9 cellular contexts compared by ENCODE assay signal in the genomic region with DNA sequence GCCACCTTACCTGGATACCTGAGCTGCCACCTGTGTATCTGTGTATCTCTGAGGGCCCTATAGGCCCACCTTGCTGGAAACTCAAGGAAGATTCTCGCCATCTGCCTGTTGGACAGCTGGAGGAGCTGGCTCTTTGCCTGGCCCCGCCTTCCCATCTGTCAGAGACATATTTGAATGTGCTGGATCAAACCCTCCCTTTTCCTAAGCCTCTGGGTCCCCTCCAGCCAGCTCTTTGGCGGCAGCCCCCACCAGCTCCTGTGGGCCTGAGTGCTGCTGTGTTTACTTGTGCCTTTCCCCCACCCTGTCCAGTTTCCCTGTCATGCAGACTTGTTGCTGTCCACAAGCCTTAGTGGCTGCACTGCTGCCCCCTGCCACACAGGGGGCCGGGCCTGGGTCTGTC. TPM values are rescaled to one million over a fixed set of nuclear protein-coding genes. Genes with fewer than 3 reads are reported as not detected.
DNase-seq lines count a peak whose midpoint lies in the region; ATAC-seq and TF ChIP-seq lines count a peak whose summit lies in the region.
"Had no signal": no experiment of that assay in that cellular context is flagged by ENCODE, and none has a peak within 500 bp of the region (broad histone marks: within the 10 kb centered on the region; RNA-seq: fewer than 3 reads in every experiment).

No MANE protein-coding gene starts in this region.

- H3K4me3 ChIP-seq in esophagus muscularis mucosa (no peak overlapping the region), sigmoid colon (no peak overlapping the region)

- H3K27me3 ChIP-seq in esophagus muscularis mucosa (no peaks in the 10 kb centered on the region), sigmoid colon (no peaks in the 10 kb centered on the region)

- DNase-seq in DMS79 (lab: John Stamatoyannopoulos, UW) = peak; percentile 91
- peak; percentile 85 for DNase-seq in NCI-H510A treated with DMSO at 0.1 percent for 48 hours (lab: John Stamatoyannopoulos, UW)
- DNase-seq in esophagus muscularis mucosa (ENCODE audit: extremely low spot score) = no peak
- DNase-seq in sigmoid colon = peak; percentile 88
- DNase-seq in naive thymus-derived CD8-positive, alpha-beta T cell = no peak
- DNase-seq: T-helper 9 cell had no signal

- H3K27ac Mint-ChIP-seq in naive thymus-derived CD8-positive, alpha-beta T cell = peak overlapping the region in 3 of 10 donors; percentile 12 to 53 (median 25)

- no peak for TF ChIP-seq POLR2A in esophagus muscularis mucosa (IDR thresholded peaks at IDR 0.05; ENCODE audit: low read depth)
- no peak for TF ChIP-seq POLR2A in sigmoid colon (IDR thresholded peaks at IDR 0.05)

- no peak overlapping the region for H3K4me3 Mint-ChIP-seq in naive thymus-derived CD8-positive, alpha-beta T cell

- TF ChIP-seq EP300 in esophagus muscularis mucosa (IDR thresholded peaks at IDR 0.05) (no peak), sigmoid colon (IDR thresholded peaks at IDR 0.05) (no peak)

- peak overlapping the region; percentile 51 to 72 (median 66) for H3K27ac ChIP-seq in esophagus muscularis mucosa (replicated peaks in 1 of 4)
- H3K27ac ChIP-seq in sigmoid colon = peak overlapping the region; percentile 46 to 74 (median 70)

- no peaks in the 10 kb centered on the region for H3K9me3 Mint-ChIP-seq in naive thymus-derived CD8-positive, alpha-beta T cell

- H3K36me3 ChIP-seq in esophagus muscularis mucosa (peaks cover 5 to 81% (median 55%) of the 10 kb centered on the region in 4 donors), sigmoid colon (peaks cover 9 to 54% (median 21%) of the 10 kb centered on the region in 4 donors)

- intact Hi-C loops in esophagus muscularis mucosa (cut with DNase I) (no loop called here), sigmoid colon (cut with DNase I) (no loop called here)

- POLR2A ChIA-PET in naive thymus-derived CD8-positive, alpha-beta T cell (lab: Charles Lee) = no interaction called here

- no peaks in the 10 kb centered on the region for H3K9me3 ChIP-seq in esophagus muscularis mucosa
- H3K9me3 ChIP-seq in sigmoid colon = no peaks in the 10 kb centered on the region

- H3K27me3 Mint-ChIP-seq in naive thymus-derived CD8-positive, alpha-beta T cell = no peaks in the 10 kb centered on the region

- H3K4me1 ChIP-seq in esophagus muscularis mucosa (peaks cover 37 to 69% (median 51%) of the 10 kb centered on the region in 4 donors), sigmoid colon (peaks cover 0 to 40% (median 36%) of the 10 kb centered on the region in 4 donors)

- H3K4me1 Mint-ChIP-seq in naive thymus-derived CD8-positive, alpha-beta T cell = peaks cover 11 to 59% (median 37%) of the 10 kb centered on the region in 4 donors

- H3K36me3 Mint-ChIP-seq in naive thymus-derived CD8-positive, alpha-beta T cell = peaks cover 0 to 81% (median 14%) of the 10 kb centered on the region in 3 donors

- WGBS in esophagus muscularis mucosa = 22% methylated on average over 1 of the region's 4 CpGs
- 64 to 72% methylated on average over 4 of the region's 4 CpGs for whole genome bisulfite sequencing in sigmoid colon, 2 donors

- no peak for ATAC-seq in GM19467 (IDR thresholded peaks at IDR 0.05; ENCODE audit: unreplicated experiment)
- ATAC-seq in GM21515 (IDR thresholded peaks at IDR 0.05; ENCODE audit: unreplicated experiment) = no peak
- ATAC-seq in naive thymus-derived CD8-positive, alpha-beta T cell = no peak
- ATAC-seq in HG02588 (IDR thresholded peaks at IDR 0.05; ENCODE audit: unreplicated experiment) = no peak

- no peak for TF ChIP-seq CTCF in esophagus muscularis mucosa (IDR thresholded peaks at IDR 0.05)
- TF ChIP-seq CTCF in sigmoid colon (IDR thresholded peaks at IDR 0.05) = no peak

RNA-seq across cellular contexts. Expression of a gene that starts 55.9 kb away (rescaled TPM):
- total RNA-seq in esophagus muscularis mucosa (100 to 1,000 TPM; 185 to 291 (median 211) TPM), sigmoid colon (100 to 1,000 TPM; 263 to 366 (median 303) TPM)
- 100 to 1,000 TPM; 211 to 338 (median 288) TPM for polyA plus RNA-seq in sigmoid colon
- total RNA-seq in naive thymus-derived CD8-positive, alpha-beta T cell = 1,000 to 10,000 TPM; 1,187 to 1,211 TPM
- polyA plus RNA-seq in naive thymus-derived CD8-positive, alpha-beta T cell = 1,000 to 10,000 TPM; 1,279 to 1,496 (median 1,446) TPM

Comparison
In these comparisons a context has a peak if more than half of its experiments do, and no peak if none do; other contexts are left out.
1. DNase-seq: peak in DMS79 (single experiment), NCI-H510A treated with DMSO at 0.1 percent for 48 hours (single experiment) and sigmoid colon (single experiment); none in esophagus muscularis mucosa (single experiment) and naive thymus-derived CD8-positive, alpha-beta T cell (0 of 10).